In genomic region chr10:118342638-118343020, GRCh38 we compare ENCODE assay signal across 8 cellular contexts. TPM values are rescaled to one million over a fixed set of nuclear protein-coding genes. Genes with fewer than 3 reads are reported as not detected.
DNase-seq lines count a peak whose midpoint lies in the region; ATAC-seq and TF ChIP-seq lines count a peak whose summit lies in the region.

No MANE protein-coding gene starts in this region.

- no peak for DNase-seq in activated T-helper 1 cell treated with anti-CD3 and anti-CD28 coated beads, Interleukin-12 subunit alpha, Interleukin-12 subunit beta, Interleukin-2, Interleukin-4 antibody, amounts not matched to agents 30 ng/mL and 10 ng/mL and 1 ng/mL, durations not matched to agents 14 hours and 24 hours and 36 hours (ENCODE audit: low spot score)
- DNase-seq in immature natural killer cell (no peak), thoracic aorta (ENCODE audit: low spot score) (no peak), mesenteric fat pad (ENCODE audit: low spot score) (no peak), NCI-H2081 (lab: John Stamatoyannopoulos, UW) (no peak)

- H3K4me3 ChIP-seq in thoracic aorta: peak overlapping the region; percentile 91

- H3K27me3 ChIP-seq in thoracic aorta (replicated peaks; ENCODE audit: insufficient read depth): no peaks in the 10 kb centered on the region

- H3K9ac ChIP-seq in ES-I3 (ENCODE audit: low read depth, low read length): peak overlapping the region; percentile 91; the same call in 1 of the 2 replicates

- peak overlapping the region in 1 of 2 donors; percentile 66 for H3K27ac ChIP-seq in thoracic aorta

- H3K4me3 Mint-ChIP-seq in activated T-helper 1 cell treated with anti-CD3 and anti-CD28 coated beads, Interleukin-12 subunit alpha, Interleukin-12 subunit beta, Interleukin-2, Interleukin-4 antibody, amounts not matched to agents 30 ng/mL and 10 ng/mL and 1 ng/mL, durations not matched to agents 14 hours and 24 hours and 36 hours: peak overlapping the region; percentile 92
- H3K4me3 Mint-ChIP-seq in immature natural killer cell: peak overlapping the region; percentile 87 to 97 (median 94)

- peaks cover 32% of the 10 kb centered on the region for H3K4me1 Mint-ChIP-seq in activated T-helper 1 cell treated with anti-CD3 and anti-CD28 coated beads, Interleukin-12 subunit alpha, Interleukin-12 subunit beta, Interleukin-2, Interleukin-4 antibody, amounts not matched to agents 30 ng/mL and 10 ng/mL and 1 ng/mL, durations not matched to agents 14 hours and 24 hours and 36 hours (ENCODE audit: low read depth)
- peaks cover 29 to 52% of the 10 kb centered on the region in 2 donors for H3K4me1 Mint-ChIP-seq in immature natural killer cell

- H3K27me3 Mint-ChIP-seq in activated T-helper 1 cell treated with anti-CD3 and anti-CD28 coated beads, Interleukin-12 subunit alpha, Interleukin-12 subunit beta, Interleukin-2, Interleukin-4 antibody, amounts not matched to agents 30 ng/mL and 10 ng/mL and 1 ng/mL, durations not matched to agents 14 hours and 24 hours and 36 hours (ENCODE audit: insufficient read depth): peaks cover 6% of the 10 kb centered on the region
- peaks cover 5 to 18% (median 10%) of the 10 kb centered on the region in 3 donors for H3K27me3 Mint-ChIP-seq in immature natural killer cell (ENCODE audit: low read depth in 3 of 3)

- peaks cover 10% of the 10 kb centered on the region for H3K36me3 Mint-ChIP-seq in activated T-helper 1 cell treated with anti-CD3 and anti-CD28 coated beads, Interleukin-12 subunit alpha, Interleukin-12 subunit beta, Interleukin-2, Interleukin-4 antibody, amounts not matched to agents 30 ng/mL and 10 ng/mL and 1 ng/mL, durations not matched to agents 14 hours and 24 hours and 36 hours (ENCODE audit: low read depth)
- H3K36me3 Mint-ChIP-seq in immature natural killer cell: no peaks in the 10 kb centered on the region

- no peaks in the 10 kb centered on the region for H3K9me3 Mint-ChIP-seq in activated T-helper 1 cell treated with anti-CD3 and anti-CD28 coated beads, Interleukin-12 subunit alpha, Interleukin-12 subunit beta, Interleukin-2, Interleukin-4 antibody, amounts not matched to agents 30 ng/mL and 10 ng/mL and 1 ng/mL, durations not matched to agents 14 hours and 24 hours and 36 hours
- H3K9me3 Mint-ChIP-seq in immature natural killer cell: no peaks in the 10 kb centered on the region

- no peaks in the 10 kb centered on the region for H3K9me3 ChIP-seq in ES-I3 (ENCODE audit: control insufficient read depth, insufficient read depth, low read length)
- no peaks in the 10 kb centered on the region for H3K9me3 ChIP-seq in thoracic aorta

- intact Hi-C loops in activated T-helper 1 cell treated with anti-CD3 and anti-CD28 coated beads, Interleukin-12 subunit alpha, Interleukin-12 subunit beta, Interleukin-2, Interleukin-4 antibody, amounts not matched to agents 30 ng/mL and 10 ng/mL and 1 ng/mL, durations not matched to agents 14 hours and 24 hours and 36 hours (cut with micrococcal nuclease): loop anchor here (1.0 to 2.0 kb wide), 5 partner anchors 10 to 1530 kb away; partner anchors contain the start of genes MCMBP, PDZD8 and RAB11FIP2

- peak overlapping the region; percentile 92 for H3K27ac Mint-ChIP-seq in activated T-helper 1 cell treated with anti-CD3 and anti-CD28 coated beads, Interleukin-12 subunit alpha, Interleukin-12 subunit beta, Interleukin-2, Interleukin-4 antibody, amounts not matched to agents 30 ng/mL and 10 ng/mL and 1 ng/mL, durations not matched to agents 14 hours and 24 hours and 36 hours
- peak overlapping the region; percentile 89 to 94 (median 91) for H3K27ac Mint-ChIP-seq in immature natural killer cell

- H3K4me1 ChIP-seq in ES-I3 (ENCODE audit: insufficient read depth, low read length) (0 out of 2 replicates have a peak, but pooled peaks cover 6% of the 10 kb centered on the region), thoracic aorta (ENCODE audit: control insufficient read depth in 1 of 2, low read depth in 2 of 2) (peaks cover 16 to 31% of the 10 kb centered on the region in 2 donors)

- peak; percentile 1 for ATAC-seq in HG02759 (IDR thresholded peaks at IDR 0.05; ENCODE audit: unreplicated experiment)
- ATAC-seq in thoracic aorta (ENCODE audit: insufficient number of reproducible peaks, low FRiP score, low read depth): no peak
- ATAC-seq in GM21360 (IDR thresholded peaks at IDR 0.05; ENCODE audit: unreplicated experiment): no peak

- no peaks in the 10 kb centered on the region for H3K36me3 ChIP-seq in ES-I3 (ENCODE audit: insufficient read depth, low read length)
- H3K36me3 ChIP-seq in thoracic aorta: no peaks in the 10 kb centered on the region

- TF ChIP-seq CTCF in thoracic aorta (IDR thresholded peaks at IDR 0.05): no peak

RNA-seq across cellular contexts. Expression of gene FAM204A, which starts 0.5 kb away (rescaled TPM):
- total RNA-seq in activated T-helper 1 cell treated with anti-CD3 and anti-CD28 coated beads, Interleukin-12 subunit alpha, Interleukin-12 subunit beta, Interleukin-2, Interleukin-4 antibody, amounts not matched to agents 30 ng/mL and 10 ng/mL and 1 ng/mL, durations not matched to agents 14 hours and 24 hours and 36 hours: 61.8 and 63.3 TPM in 2 replicates
- polyA plus RNA-seq in immature natural killer cell: 100 to 1,000 TPM; 122 to 206 (median 151) TPM
- 10 to 100 TPM; 18.5 to 22.5 TPM for total RNA-seq in thoracic aorta
- total RNA-seq in mesenteric fat pad: 72.8 TPM
